Comparison of ENCODE assay signal across 8 cellular contexts in genomic region chr1:100265931-100266830, GRCh38. TPM values are rescaled to one million over a fixed set of nuclear protein-coding genes. Genes with fewer than 3 reads are reported as not detected.
DNase-seq lines count a peak whose midpoint lies in the region; ATAC-seq and TF ChIP-seq lines count a peak whose summit lies in the region.

Gene RTCA (plus strand): TSS chr1:100266216. CDS start chr1:100266376, 160 bp downstream.

- DNase-seq in GM12865 (ENCODE audit: low read depth) (peak; percentile 98), NCI-H1417 treated with DMSO at 0.1 percent for 48 hours (lab: John Stamatoyannopoulos, UW) (peak; percentile 66), SW480 (ENCODE audit: low spot score) (peak; percentile 90), adipocyte (ENCODE audit: low read depth) (peak; percentile 99), cardiac muscle cell (ENCODE audit: low read depth in 1 of 2, low spot score in 1 of 2) (peak; percentile 97 to 99), trophoblast cell (peak; percentile 94 to 98), transverse colon (peak; percentile 97)

- H4K8ac ChIP-seq in trophoblast cell (ENCODE audit: low read depth, low read length), result peak within 1 kb of the TSS; percentile 95

- no peak for TF ChIP-seq CTCF in GM12865 (IDR thresholded peaks at IDR 0.05; ENCODE audit: insufficient read depth, low read depth, low read length, missing control alignments)
- no peak for TF ChIP-seq CTCF in cardiac muscle cell (IDR thresholded peaks at IDR 0.05; ENCODE audit: low read depth, low read length)
- no peak for TF ChIP-seq CTCF in transverse colon (IDR thresholded peaks at IDR 0.05)

- H3K79me1 ChIP-seq in trophoblast cell (ENCODE audit: low read length), result peaks cover 5% of the 10 kb centered on the region

- H2AFZ ChIP-seq in trophoblast cell (ENCODE audit: insufficient read depth, low read length, poor library complexity), result peak within 1 kb of the TSS; percentile 95

- H3K27ac ChIP-seq in cardiac muscle cell (peak within 1 kb of the TSS; percentile 86), trophoblast cell (ENCODE audit: low read depth, low read length) (peak within 1 kb of the TSS; percentile 73), transverse colon (peak within 1 kb of the TSS; percentile 90 to 96 (median 93))

- peak within 1 kb of the TSS; percentile 54 for H3K23ac ChIP-seq in trophoblast cell (ENCODE audit: low read length)

- peak within 1 kb of the TSS; percentile 95 for H4K91ac ChIP-seq in trophoblast cell (ENCODE audit: low read depth, low read length)

- H3K9ac ChIP-seq in adipocyte (ENCODE audit: low read length) (peak within 1 kb of the TSS; percentile 100), trophoblast cell (ENCODE audit: low read length) (peak within 1 kb of the TSS; percentile 90)

- TF ChIP-seq POLR2A in transverse colon (IDR thresholded peaks at IDR 0.05), result peak; percentile 71

- no peaks in the 10 kb centered on the region for H3K27me3 ChIP-seq in adipocyte (replicated peaks; ENCODE audit: control insufficient read depth, insufficient read depth, low read length)
- H3K27me3 ChIP-seq in cardiac muscle cell, result no peaks in the 10 kb centered on the region
- no peaks in the 10 kb centered on the region for H3K27me3 ChIP-seq in trophoblast cell (ENCODE audit: insufficient read depth, low read length)
- H3K27me3 ChIP-seq in transverse colon, result no peaks in the 10 kb centered on the region

- in situ Hi-C loops in transverse colon (cut with MboI; ENCODE audit: low pct_ligation_motif_present in 1 of 4, low pct_unique_long_range_greater_than_20kb in 1 of 4, low sequenced_read_pairs in 3 of 4), result no loop called here

- H3K9me3 ChIP-seq in adipocyte (ENCODE audit: control insufficient read depth, low read length), result no peaks in the 10 kb centered on the region
- H3K9me3 ChIP-seq in cardiac muscle cell (ENCODE audit: low read depth), result no peaks in the 10 kb centered on the region
- no peaks in the 10 kb centered on the region for H3K9me3 ChIP-seq in trophoblast cell (ENCODE audit: insufficient read depth, low read depth, low read length)
- no peaks in the 10 kb centered on the region for H3K9me3 ChIP-seq in transverse colon

- peaks cover 35% of the 10 kb centered on the region for H3K36me3 ChIP-seq in adipocyte (ENCODE audit: control insufficient read depth, insufficient read depth, low read length, severe bottlenecking)
- H3K36me3 ChIP-seq in cardiac muscle cell, result peaks cover 21% of the 10 kb centered on the region
- H3K36me3 ChIP-seq in trophoblast cell (ENCODE audit: control insufficient read depth in 1 of 2, insufficient read depth in 2 of 2, low read length in 2 of 2), result peaks cover 13 to 20% of the 10 kb centered on the region in 2 experiments
- peaks cover 0 to 27% (median 11%) of the 10 kb centered on the region in 4 donors for H3K36me3 ChIP-seq in transverse colon

- H3K4ac ChIP-seq in trophoblast cell (ENCODE audit: low read depth, low read length), result peak within 1 kb of the TSS; percentile 90

- H2BK5ac ChIP-seq in trophoblast cell (ENCODE audit: low read depth, low read length, poor library complexity), result peak within 1 kb of the TSS; percentile 89

- H2BK120ac ChIP-seq in trophoblast cell (ENCODE audit: insufficient read depth, low read length, poor library complexity), result peak within 1 kb of the TSS; percentile 78

- intact Hi-C loops in transverse colon (cut with DNase I; ENCODE audit: low total_unique reads), result loop anchor here (5.0 kb wide), 1 partner anchor 134 kb away; the partner anchor contains the start of genes SASS6 and TRMT13

- WGBS in trophoblast cell (ENCODE audit: extremely low coverage, insufficient coverage, insufficient read length), result no CpG with 5 or more reads among the region's 56 CpGs
- WGBS in transverse colon (ENCODE audit: low coverage in 1 of 2), 2 donors, result 0% methylated on average over 1 to 56 of the region's 56 CpGs

- peak within 1 kb of the TSS; percentile 90 for H3K18ac ChIP-seq in trophoblast cell (ENCODE audit: low read length)

- H2BK12ac ChIP-seq in trophoblast cell (ENCODE audit: low read length), result no peak within 1 kb of the TSS

- H3K14ac ChIP-seq in trophoblast cell (ENCODE audit: low read length), result peak within 1 kb of the TSS; percentile 91

- H3K79me2 ChIP-seq in trophoblast cell (ENCODE audit: control insufficient read depth, insufficient read depth, low read length, poor library complexity), result peaks cover 5% of the 10 kb centered on the region

- no peak for TF ChIP-seq EP300 in transverse colon (IDR thresholded peaks at IDR 0.05; ENCODE audit: low read depth)

- H2AK5ac ChIP-seq in trophoblast cell (ENCODE audit: low read length), result peak within 1 kb of the TSS; percentile 94

- H3K4me1 ChIP-seq in adipocyte (ENCODE audit: control insufficient read depth, insufficient read depth, low read length), result peaks cover 20% of the 10 kb centered on the region
- peaks cover 7% of the 10 kb centered on the region for H3K4me1 ChIP-seq in cardiac muscle cell (ENCODE audit: low read depth)
- H3K4me1 ChIP-seq in trophoblast cell (ENCODE audit: control insufficient read depth in 1 of 2, insufficient read depth in 2 of 2, low read length in 2 of 2), result peaks cover 0 to 2% of the 10 kb centered on the region in 2 experiments
- peaks cover 7 to 30% (median 17%) of the 10 kb centered on the region in 4 donors for H3K4me1 ChIP-seq in transverse colon

- ATAC-seq in HG02763 (IDR thresholded peaks at IDR 0.05; ENCODE audit: unreplicated experiment), result peak; percentile 99

- peak within 1 kb of the TSS; percentile 99 for H3K4me2 ChIP-seq in trophoblast cell (ENCODE audit: low read length)

- peak within 1 kb of the TSS; percentile 95 for H4K12ac ChIP-seq in trophoblast cell (ENCODE audit: low read depth, low read length)

- H3K4me3 ChIP-seq in GM12865 (ENCODE audit: low read depth, low read length) (peak within 1 kb of the TSS; percentile 97), adipocyte (ENCODE audit: low read length) (peak within 1 kb of the TSS; percentile 88), cardiac muscle cell (peak within 1 kb of the TSS; percentile 93), trophoblast cell (ENCODE audit: low read depth, low read length) (peak within 1 kb of the TSS; percentile 88), transverse colon (peak within 1 kb of the TSS; percentile 88 to 96 (median 92))

RNA-seq across cellular contexts. Expression of gene RTCA, which starts in this region (rescaled TPM):
- 34.2 and 36.1 TPM in 2 replicates for total RNA-seq in cardiac muscle cell
- 40.5 and 45.0 TPM in 2 replicates for polyA plus RNA-seq in cardiac muscle cell
- 35.0 and 36.3 TPM in 2 replicates for polyA plus RNA-seq in trophoblast cell (2013)
- total RNA-seq in transverse colon, result 10 to 100 TPM in 3 of 4 donors, 1 to 10 TPM in 1; 6.0 to 41.9 (median 36.1) TPM

Comparison
In these comparisons a context has a peak if more than half of its experiments do, and no peak if none do; other contexts are left out.
1. Peak in every context shown above with its lines: DNase-seq, ATAC-seq, H3K4me3 ChIP-seq and H3K27ac ChIP-seq.